In genomic region chr12:110995615-110996014, GRCh38 we compare ENCODE assay signal across 23 cellular contexts. TPM values are rescaled to one million over a fixed set of nuclear protein-coding genes. Genes with fewer than 3 reads are reported as not detected.
"Had no signal": no experiment of that assay in that cellular context is flagged by ENCODE, and none has a peak within 500 bp of the region (broad histone marks: within the 10 kb centered on the region; RNA-seq: fewer than 3 reads in every experiment).

No MANE protein-coding gene starts in this region.

- H3K4me3 ChIP-seq: hepatocyte, lung, ovary, right atrium auricular region, spleen, tibial nerve, uterus had no signal

- FAIRE-seq: small intestine had no signal

- H3K27me3 ChIP-seq: hepatocyte, ovary, right atrium auricular region, tibial nerve, uterus had no signal

- H3K4me1 ChIP-seq: right atrium auricular region, spleen, tibial nerve, uterus had no signal

- H3K79me2 ChIP-seq: hepatocyte had no signal

- DNase-seq: islet precursor cell; mesendoderm; naive B cell; natural killer cell; ovary; small intestine; spleen; stimulated activated CD4-positive, alpha-beta T cell treated with anti-CD3 and anti-CD28 coated beads, Interleukin-4, amount 100 ng/mL, for 4 hours; stimulated activated CD8-positive, alpha-beta memory T cell treated with anti-CD3 and anti-CD28 coated beads, Interleukin-4, amount 100 ng/mL, for 48 hours; stimulated activated naive CD4-positive, alpha-beta T cell treated with Interleukin-2 at 50 U/mL for 16 hours; stimulated activated naive CD8-positive, alpha-beta T cell treated with anti-CD3 and anti-CD28 coated beads, Interleukin-15, amount 100 ng/mL, for 72 hours; substantia nigra; uterus had no signal

- H3K9me3 ChIP-seq: ovary, uterus had no signal

- ATAC-seq: left lobe of liver; natural killer cell; sciatic nerve; stimulated activated memory B cell treated with anti-CD40 and anti-IgM and Interleukin-4, amounts not matched to agents 10 μg/mL and 1 μg/mL and 100 μg/mL, for 72 hours; stimulated activated naive CD8-positive, alpha-beta T cell treated with anti-CD3 and anti-CD28 coated beads, Interleukin-15, amount 100 ng/mL, for 72 hours had no signal

- H3K4me2 ChIP-seq: hepatocyte had no signal

- H2AFZ ChIP-seq: hepatocyte had no signal

- H3K36me3 ChIP-seq: ovary, right atrium auricular region, spleen, tibial nerve, uterus had no signal

- H3K27ac ChIP-seq: hepatocyte, ovary, right atrium auricular region, spleen, tibial nerve, uterus had no signal

RNA-seq across cellular contexts. Expression of gene CUX2, which starts 38.4 kb away (rescaled TPM):
- total RNA-seq: kidney epithelial cell, pulmonary artery endothelial cell, renal cortical epithelial cell, right atrium auricular region had no signal
